17 cellular contexts compared by ENCODE assay signal in genomic region chr10:62108768-62109430, GRCh38.
DNase-seq lines count a peak whose midpoint lies in the region; ATAC-seq, FAIRE-seq and TF ChIP-seq lines count a peak whose summit lies in the region.
"Had no signal": no experiment of that assay in that cellular context is flagged by ENCODE, and none has a peak within 500 bp of the region (broad histone marks: within the 10 kb centered on the region; RNA-seq: fewer than 3 reads in every experiment).

No MANE protein-coding gene starts in this region.

- no peaks in the 10 kb centered on the region for H3K36me3 ChIP-seq in CD4-positive, CD25-positive, alpha-beta regulatory T cell (ENCODE audit: control insufficient read depth, insufficient read depth, low read length)
- H3K36me3 ChIP-seq in OCI-LY1 (ENCODE audit: insufficient read depth, low read length) (no peaks in the 10 kb centered on the region), endothelial cell of umbilical vein (ENCODE audit: control insufficient read depth in 2 of 2, extremely low read depth in 1 of 2, insufficient read depth in 2 of 2, low read length in 2 of 2) (no peaks in the 10 kb centered on the region)

- no peaks in the 10 kb centered on the region for H3K9me3 ChIP-seq in CD4-positive, CD25-positive, alpha-beta regulatory T cell (ENCODE audit: control insufficient read depth in 2 of 2, low read length in 2 of 2)
- H3K9me3 ChIP-seq in OCI-LY1 (ENCODE audit: low read length) (no peaks in the 10 kb centered on the region), endothelial cell of umbilical vein (replicated peaks; ENCODE audit: control insufficient read depth, insufficient read depth, low read length) (no peaks in the 10 kb centered on the region)

- no peaks in the 10 kb centered on the region for H3K27me3 Mint-ChIP-seq in CD4-positive, CD25-positive, alpha-beta regulatory T cell
- no peaks in the 10 kb centered on the region for H3K27me3 Mint-ChIP-seq in glutamatergic neuron (ENCODE audit: unreplicated experiment)
- no peaks in the 10 kb centered on the region for H3K27me3 Mint-ChIP-seq in effector memory CD8-positive, alpha-beta T cell

- TF ChIP-seq POLR2A in GM12891 (IDR thresholded peaks at IDR 0.05; ENCODE audit: low read depth, low read length) (no peak), endothelial cell of umbilical vein (IDR thresholded peaks at IDR 0.05; ENCODE audit: low read depth, low read length) (no peak)

- peak overlapping the region; percentile 49 for H3K4me3 ChIP-seq in CD4-positive, CD25-positive, alpha-beta regulatory T cell (ENCODE audit: low read depth, low read length)
- no peak overlapping the region for H3K4me3 ChIP-seq in OCI-LY1 (ENCODE audit: low read depth, low read length, poor library complexity, severe bottlenecking)
- H3K4me3 ChIP-seq in endothelial cell of umbilical vein (replicated peaks in 1 of 3; ENCODE audit: insufficient read depth in 1 of 3, low read depth in 1 of 3, low read length in 3 of 3): no peak overlapping the region
- H3K4me3 ChIP-seq: SK-N-MC had no signal

- H3K79me2 ChIP-seq in OCI-LY1 (ENCODE audit: insufficient read depth, low read length) (no peaks in the 10 kb centered on the region), endothelial cell of umbilical vein (ENCODE audit: control insufficient read depth, insufficient read depth, low read length) (no peaks in the 10 kb centered on the region)

- H3K4me1 ChIP-seq in CD4-positive, CD25-positive, alpha-beta regulatory T cell (ENCODE audit: control insufficient read depth, insufficient read depth, low read length, poor library complexity, severe bottlenecking): peaks cover 18% of the 10 kb centered on the region
- H3K4me1 ChIP-seq in OCI-LY1 (ENCODE audit: insufficient read depth, low read length, severe bottlenecking) (peaks cover 52% of the 10 kb centered on the region), endothelial cell of umbilical vein (ENCODE audit: control insufficient read depth, extremely low read depth, insufficient read depth, low read length) (peaks cover 4% of the 10 kb centered on the region)

- peak overlapping the region; percentile 80 to 86 (median 81) for H3K27ac Mint-ChIP-seq in CD4-positive, CD25-positive, alpha-beta regulatory T cell
- no peak overlapping the region for H3K27ac Mint-ChIP-seq in glutamatergic neuron (ENCODE audit: unreplicated experiment)
- H3K27ac Mint-ChIP-seq in effector memory CD8-positive, alpha-beta T cell: peak overlapping the region in 1 of 2 donors; percentile 15
- H3K27ac Mint-ChIP-seq: WTC11 had no signal

- peaks cover 4% of the 10 kb centered on the region for H3K36me3 Mint-ChIP-seq in CD4-positive, CD25-positive, alpha-beta regulatory T cell
- no peaks in the 10 kb centered on the region for H3K36me3 Mint-ChIP-seq in glutamatergic neuron (ENCODE audit: unreplicated experiment)
- no peaks in the 10 kb centered on the region for H3K36me3 Mint-ChIP-seq in effector memory CD8-positive, alpha-beta T cell (ENCODE audit: insufficient read depth)
- H3K36me3 Mint-ChIP-seq: WTC11 had no signal

- no peaks in the 10 kb centered on the region for H3K9me3 Mint-ChIP-seq in CD4-positive, CD25-positive, alpha-beta regulatory T cell
- H3K9me3 Mint-ChIP-seq in glutamatergic neuron (ENCODE audit: unreplicated experiment): no peaks in the 10 kb centered on the region
- no peaks in the 10 kb centered on the region for H3K9me3 Mint-ChIP-seq in effector memory CD8-positive, alpha-beta T cell
- H3K9me3 Mint-ChIP-seq: WTC11 had no signal

- H4K20me1 ChIP-seq in OCI-LY1 (ENCODE audit: insufficient read depth, low read length) (no peaks in the 10 kb centered on the region), endothelial cell of umbilical vein (replicated peaks; ENCODE audit: control insufficient read depth, extremely low read depth, insufficient read depth, low read length) (no peaks in the 10 kb centered on the region)

- FAIRE-seq in GM12891 (lab: Jason Lieb, UNC) (peak; percentile 77), endothelial cell of umbilical vein (lab: Jason Lieb, UNC) (no peak)

- H2AFZ ChIP-seq in OCI-LY1 (ENCODE audit: low read length) (no peak overlapping the region), endothelial cell of umbilical vein (ENCODE audit: low read depth, low read length) (no peak overlapping the region)

- H3K9ac ChIP-seq in OCI-LY1 (ENCODE audit: low read length) (no peak overlapping the region), endothelial cell of umbilical vein (replicated peaks; ENCODE audit: extremely low read depth, insufficient read depth, low read length) (no peak overlapping the region)

- H3K27me3 ChIP-seq in CD4-positive, CD25-positive, alpha-beta regulatory T cell (ENCODE audit: control insufficient read depth, insufficient read depth, low read length): no peaks in the 10 kb centered on the region
- H3K27me3 ChIP-seq in OCI-LY1 (ENCODE audit: insufficient read depth, low read length): no peaks in the 10 kb centered on the region
- no peaks in the 10 kb centered on the region for H3K27me3 ChIP-seq in endothelial cell of umbilical vein (ENCODE audit: control insufficient read depth in 2 of 2, insufficient read depth in 2 of 2, low read length in 2 of 2)

- H3K4me2 ChIP-seq in OCI-LY1 (ENCODE audit: low read length) (no peak overlapping the region), endothelial cell of umbilical vein (ENCODE audit: insufficient read depth, low read length) (no peak overlapping the region)

- ATAC-seq in CD4-positive, CD25-positive, alpha-beta regulatory T cell (ENCODE audit: low read depth in 2 of 2): peak; percentile 43 to 56
- ATAC-seq in GM19397 (IDR thresholded peaks at IDR 0.05; ENCODE audit: unreplicated experiment): no peak
- ATAC-seq in effector memory CD8-positive, alpha-beta T cell (replicated peaks): no peak
- ATAC-seq: HCT116, WTC11 had no signal

- H3K9me2 ChIP-seq in OCI-LY1 (ENCODE audit: low read depth, low read length): no peaks in the 10 kb centered on the region

- H3F3A ChIP-seq in OCI-LY1 (ENCODE audit: insufficient read depth, low read length): 0 out of 2 replicates have a peak, but pooled peaks cover 5% of the 10 kb centered on the region

- POLR2A ChIA-PET in endothelial cell of umbilical vein (lab: Charles Lee): no interaction called here

- CTCF ChIA-PET in endothelial cell of umbilical vein (lab: Charles Lee): interaction anchor here (0.8 to 1.0 kb wide), 2 partner anchors 18 to 70 kb away, joined by 3 to 4 read pairs; no protein-coding TSS in a partner anchor

- peak overlapping the region in 3 of 4 donors; percentile 6 to 80 (median 75) for H3K4me3 Mint-ChIP-seq in CD4-positive, CD25-positive, alpha-beta regulatory T cell
- H3K4me3 Mint-ChIP-seq in glutamatergic neuron (ENCODE audit: unreplicated experiment): no peak overlapping the region
- H3K4me3 Mint-ChIP-seq in effector memory CD8-positive, alpha-beta T cell: no peak overlapping the region
- H3K4me3 Mint-ChIP-seq: WTC11 had no signal

- dilution Hi-C loops in endothelial cell of umbilical vein (cut with MboI; ENCODE audit: extremely low pct_ligation_motif_present, low sequenced_read_pairs): no loop called here

- BruUV-seq in endothelial cell of umbilical vein (replicated peaks; lab: Mats Ljungman, UMichigan): no TSS peak

- H3K4me1 Mint-ChIP-seq in CD4-positive, CD25-positive, alpha-beta regulatory T cell: peaks cover 42 to 61% (median 57%) of the 10 kb centered on the region in 4 donors
- H3K4me1 Mint-ChIP-seq in glutamatergic neuron (ENCODE audit: low read depth, unreplicated experiment): no peaks in the 10 kb centered on the region
- peaks cover 10 to 15% of the 10 kb centered on the region in 2 donors for H3K4me1 Mint-ChIP-seq in effector memory CD8-positive, alpha-beta T cell (ENCODE audit: low read depth in 2 of 2)
- H3K4me1 Mint-ChIP-seq: WTC11 had no signal

- H3K27ac ChIP-seq in CD4-positive, CD25-positive, alpha-beta regulatory T cell (ENCODE audit: insufficient read depth, low read length, poor library complexity, severe bottlenecking): no peak overlapping the region
- H3K27ac ChIP-seq in OCI-LY1 (ENCODE audit: low read depth, low read length, poor library complexity, severe bottlenecking) (peak overlapping the region; percentile 87), endothelial cell of umbilical vein (ENCODE audit: insufficient read depth, low read depth, low read length) (no peak overlapping the region)
- H3K27ac ChIP-seq: SK-N-MC had no signal

- no peaks in the 10 kb centered on the region for H3K9me1 ChIP-seq in endothelial cell of umbilical vein (replicated peaks; ENCODE audit: control insufficient read depth, extremely low read depth, insufficient read depth, low read length)

- peak in 1 of 3 donors; percentile 65 for DNase-seq in CD4-positive, CD25-positive, alpha-beta regulatory T cell
- DNase-seq in GM12891 (ENCODE audit: insufficient read length, low spot score): no peak
- DNase-seq in endothelial cell of umbilical vein (ENCODE audit: low read depth, low spot score): no peak
- DNase-seq in glutamatergic neuron: no peak
- no peak for DNase-seq in effector memory CD8-positive, alpha-beta T cell
- no peak for DNase-seq in NK-92 (lab: John Stamatoyannopoulos, UW; ENCODE audit: unreplicated experiment)
- DNase-seq: effector CD4-positive, alpha-beta T cell; mesenchymal stem cell; NCI-H2107; NK-92 treated with Interleukin-12 subunit alpha and Interleukin-12 subunit beta, amount 100 ng/mL, for 24 hours; occipital lobe; stimulated activated naive CD4-positive, alpha-beta T cell treated with Interleukin-2 at 50 U/mL for 16 hours had no signal

- intact Hi-C loops in endothelial cell of umbilical vein (cut with micrococcal nuclease): no loop called here

- no peak for TF ChIP-seq CTCF in OCI-LY1 (IDR thresholded peaks at IDR 0.05; ENCODE audit: low read length)
- TF ChIP-seq CTCF in endothelial cell of umbilical vein (IDR thresholded peaks at IDR 0.05; ENCODE audit: extremely low read depth in 1 of 2, insufficient read depth in 1 of 2, low read depth in 1 of 2, low read length in 2 of 2): no peak
- TF ChIP-seq CTCF in glutamatergic neuron (IDR thresholded peaks at IDR 0.05; ENCODE audit: partially characterized antibody, unreplicated experiment): no peak

TF ChIP-seq in GM12891, 5 proteins besides CTCF, POLR2A, EP300 and RAD21:
- TF ChIP-seq PAX5 (IDR thresholded peaks at IDR 0.05; ENCODE audit: insufficient read depth, low read length, severe bottlenecking) (no peak), SPI1 (IDR thresholded peaks at IDR 0.05; ENCODE audit: low read depth, low read length) (no peak), POU2F2 (IDR thresholded peaks at IDR 0.05; ENCODE audit: low read depth, low read length) (no peak), POLR2AphosphoS5 (IDR thresholded peaks at IDR 0.05; ENCODE audit: low read depth, low read length) (no peak), TAF1 (IDR thresholded peaks at IDR 0.05; ENCODE audit: low read depth, low read length) (no peak)

TF ChIP-seq in endothelial cell of umbilical vein, 7 proteins besides CTCF, POLR2A, EP300 and RAD21:
- TF ChIP-seq GATA2 (IDR thresholded peaks at IDR 0.05; ENCODE audit: insufficient read depth, insufficient read length, low read depth, low read length) (peak; percentile 44), JUN (IDR thresholded peaks at IDR 0.05; ENCODE audit: borderline replicate concordance, insufficient read depth, insufficient read length, low read depth) (no peak)

Comparison
In these comparisons a context has a peak if more than half of its experiments do, and no peak if none do; other contexts are left out.
1. ATAC-seq: peak in CD4-positive, CD25-positive, alpha-beta regulatory T cell (2 of 2); none in GM19397 (single experiment) and effector memory CD8-positive, alpha-beta T cell (single experiment).
2. H3K4me3 Mint-ChIP-seq: peak in CD4-positive, CD25-positive, alpha-beta regulatory T cell (3 of 4); none in glutamatergic neuron (single experiment) and effector memory CD8-positive, alpha-beta T cell (0 of 2).